9 cellular contexts compared by ENCODE assay signal in genomic region chr22:19986011-19986409, GRCh38. TPM values are rescaled to one million over a fixed set of nuclear protein-coding genes. Genes with fewer than 3 reads are reported as not detected.
DNase-seq lines count a peak whose midpoint lies in the region; ATAC-seq and TF ChIP-seq lines count a peak whose summit lies in the region.
"Had no signal": no experiment of that assay in that cellular context is flagged by ENCODE, and none has a peak within 500 bp of the region (broad histone marks: within the 10 kb centered on the region; RNA-seq: fewer than 3 reads in every experiment).

No MANE protein-coding gene starts in this region.

- in situ Hi-C loops in Panc1 (cut with HindIII; ENCODE audit: low pct_unique_long_range_greater_than_20kb, low sequenced_read_pairs), result no loop called here

- no peaks in the 10 kb centered on the region for H3K27me3 ChIP-seq in BLaER1 treated with 17β-estradiol and CSF1 and Interleukin-3, amounts not matched to agents 10 nM and 100 nM
- H3K27me3 ChIP-seq in Panc1 (ENCODE audit: control insufficient read depth, insufficient read depth, low read length), result no peaks in the 10 kb centered on the region

- no peaks in the 10 kb centered on the region for H3K9me3 Mint-ChIP-seq in osteocyte (ENCODE audit: unreplicated experiment)

- CTCF ChIA-PET in Panc1 (lab: Charles Lee), result interaction anchor here (0.6 kb wide), 1 partner anchor 125 kb away, joined by 3 read pairs; no protein-coding TSS in a partner anchor

- POLR2A ChIA-PET in Panc1 (lab: Charles Lee), result interaction anchor here (0.6 kb wide), 1 partner anchor 12 kb away, joined by 3 read pairs; no protein-coding TSS in a partner anchor

- no peaks in the 10 kb centered on the region for H3K36me3 Mint-ChIP-seq in osteocyte (ENCODE audit: unreplicated experiment)

- intact Hi-C loops in Panc1 (cut with micrococcal nuclease; ENCODE audit: unreplicated experiment), result no loop called here

- no TSS peak for BruUV-seq in Panc1 (replicated peaks; lab: Mats Ljungman, UMichigan)

- H3K4me1 Mint-ChIP-seq in osteocyte (ENCODE audit: unreplicated experiment), result peaks cover 29% of the 10 kb centered on the region

- H3K9ac ChIP-seq in BLaER1 treated with 17β-estradiol and CSF1 and Interleukin-3, amounts not matched to agents 10 nM and 100 nM, result peak overlapping the region in 10 of 11 experiments; percentile 79 to 94 (median 83); a peak in 20 of 22 replicates

- peaks cover 0 to 70% (median 44%) of the 10 kb centered on the region in 11 experiments; a peak in 19 of 22 replicates for H4K20me1 ChIP-seq in BLaER1 treated with 17β-estradiol and CSF1 and Interleukin-3, amounts not matched to agents 10 nM and 100 nM

- no peak for ATAC-seq in Panc1
- no peak for ATAC-seq in GM18909 (IDR thresholded peaks at IDR 0.05; ENCODE audit: poor library complexity, unreplicated experiment)

- H3K9me3 ChIP-seq in BLaER1 treated with 17β-estradiol and CSF1 and Interleukin-3, amounts not matched to agents 10 nM and 100 nM (replicated peaks in 1 of 11), result no peaks in the 10 kb centered on the region
- H3K9me3 ChIP-seq in Panc1 (ENCODE audit: control insufficient read depth, insufficient read depth, low read depth, low read length), result no peaks in the 10 kb centered on the region

- H3K27ac Mint-ChIP-seq in osteocyte (ENCODE audit: unreplicated experiment), result no peak overlapping the region

- H3K4me1 ChIP-seq in BLaER1 treated with 17β-estradiol and CSF1 and Interleukin-3, amounts not matched to agents 10 nM and 100 nM, result peaks cover 6 to 63% (median 49%) of the 10 kb centered on the region in 10 experiments; a peak in 19 of 20 replicates
- peaks cover 12% of the 10 kb centered on the region; the same call in 1 of the 2 replicates for H3K4me1 ChIP-seq in Panc1 (ENCODE audit: control insufficient read depth, insufficient read depth, low read length)

- DNase-seq in Panc1 (ENCODE audit: low read depth, low spot score), result no peak
- DNase-seq in fibroblast of mammary gland (ENCODE audit: low read depth), result no peak
- no peak for DNase-seq in osteocyte (ENCODE audit: extremely low spot score, unreplicated experiment)
- no peak for DNase-seq in mucosa of gallbladder (ENCODE audit: low spot score)
- no peak for DNase-seq in cerebellar nuclear complex (lab: John Stamatoyannopoulos, UW)
- no peak for DNase-seq in GOT3 (lab: John Stamatoyannopoulos, UW)
- DNase-seq: NCI-H524 treated with DMSO at 0.1 percent for 48 hours had no signal

- H3K4me3 ChIP-seq in BLaER1 treated with 17β-estradiol and CSF1 and Interleukin-3, amounts not matched to agents 10 nM and 100 nM, result peak overlapping the region; percentile 57 to 90 (median 80); a peak in 19 of 20 replicates
- H3K4me3 ChIP-seq in Panc1 (ENCODE audit: low read depth in 2 of 2, low read length in 2 of 2), result peak overlapping the region; percentile 54 to 57
- H3K4me3 ChIP-seq in fibroblast of mammary gland (ENCODE audit: control insufficient read depth, low read depth, low read length), result peak overlapping the region; percentile 45

- peaks cover 0 to 12% (median 7%) of the 10 kb centered on the region in 11 experiments; a peak in 10 of 22 replicates for H3K36me3 ChIP-seq in BLaER1 treated with 17β-estradiol and CSF1 and Interleukin-3, amounts not matched to agents 10 nM and 100 nM
- no peaks in the 10 kb centered on the region for H3K36me3 ChIP-seq in Panc1 (ENCODE audit: control insufficient read depth, insufficient read depth, low read length)

- TF ChIP-seq CTCF in Panc1 (IDR thresholded peaks at IDR 0.05), result no peak
- no peak for TF ChIP-seq CTCF in fibroblast of mammary gland (conservative IDR thresholded peaks at IDR 0.05; ENCODE audit: control insufficient read depth, insufficient read depth, low read depth, low read length)
- TF ChIP-seq CTCF in osteocyte (IDR thresholded peaks at IDR 0.05), result no peak

- peak overlapping the region; percentile 76 for H3K4me3 Mint-ChIP-seq in osteocyte (ENCODE audit: unreplicated experiment)

- H3K4me2 ChIP-seq in BLaER1 treated with 17β-estradiol and CSF1 and Interleukin-3, amounts not matched to agents 10 nM and 100 nM, result peak overlapping the region; percentile 90 to 100 (median 99)

- peak overlapping the region in 4 of 11 experiments; percentile 76 to 86 (median 80); a peak in 6 of 22 replicates for H3K27ac ChIP-seq in BLaER1 treated with 17β-estradiol and CSF1 and Interleukin-3, amounts not matched to agents 10 nM and 100 nM
- H3K27ac ChIP-seq in Panc1 (ENCODE audit: low read length), result no peak overlapping the region

- no peaks in the 10 kb centered on the region for H3K27me3 Mint-ChIP-seq in osteocyte (ENCODE audit: unreplicated experiment)

RNA-seq across cellular contexts. Expression of gene ARVCF, which starts 30.6 kb away (rescaled TPM):
- total RNA-seq in Panc1 (2021; ENCODE audit: unreplicated experiment) (8.2 TPM), osteocyte (26.5 and 29.3 TPM in 2 replicates), mucosa of gallbladder (44.3 TPM)
- 11.1 TPM for polyA plus RNA-seq in Panc1 (2012; ENCODE audit: insufficient read length)

RNA-seq across cellular contexts. Expression of gene TANGO2, which starts 34.9 kb away (rescaled TPM):
- total RNA-seq in Panc1 (2021; ENCODE audit: unreplicated experiment), result 32.2 TPM
- polyA plus RNA-seq in Panc1 (2012; ENCODE audit: insufficient read length), result 38.0 TPM
- 24.9 and 28.1 TPM in 2 replicates for total RNA-seq in osteocyte
- total RNA-seq in mucosa of gallbladder, result 39.4 TPM

RNA-seq across cellular contexts. Expression of gene TXNRD2, which starts 44.4 kb away (rescaled TPM):
- total RNA-seq in Panc1 (2021; ENCODE audit: unreplicated experiment) (29.5 TPM), osteocyte (12.6 and 13.1 TPM in 2 replicates), mucosa of gallbladder (26.9 TPM)
- 38.4 TPM for polyA plus RNA-seq in Panc1 (2012; ENCODE audit: insufficient read length)

RNA-seq across cellular contexts. Expression of gene COMT, which starts 44.4 kb away (rescaled TPM):
- 108 TPM for total RNA-seq in Panc1 (2021; ENCODE audit: unreplicated experiment)
- 251 TPM for polyA plus RNA-seq in Panc1 (2012; ENCODE audit: insufficient read length)
- total RNA-seq in osteocyte, result 92.1 and 94.1 TPM in 2 replicates
- total RNA-seq in mucosa of gallbladder, result 214 TPM
